8 cellular contexts compared by ENCODE assay signal in genomic region chr1:207077470-207078377, GRCh38. TPM values are rescaled to one million over a fixed set of nuclear protein-coding genes. Genes with fewer than 3 reads are reported as not detected.
A peak's percentile ranks its signal among the peaks of the same experiment; 100 is the strongest.
DNase-seq lines count a peak whose midpoint lies in the region; ATAC-seq and TF ChIP-seq lines count a peak whose summit lies in the region.

No MANE protein-coding gene starts in this region.

- ATAC-seq in GM21447 (IDR thresholded peaks at IDR 0.05; ENCODE audit: unreplicated experiment) (peak; percentile 65), HG02973 (IDR thresholded peaks at IDR 0.05; ENCODE audit: unreplicated experiment) (no peak)

- H3K4me1 ChIP-seq in left ventricle myocardium inferior = peaks cover 62% of the 10 kb centered on the region
- H3K4me1 ChIP-seq in sigmoid colon = peaks cover 0 to 13% (median 0%) of the 10 kb centered on the region in 4 donors

- H3K4me3 ChIP-seq in left ventricle myocardium inferior = peak overlapping the region; percentile 5
- no peak overlapping the region for H3K4me3 ChIP-seq in sigmoid colon

- WGBS in sigmoid colon, 2 donors = 28 to 53% methylated on average over 6 of the region's 6 CpGs

- H3K9me3 ChIP-seq in left ventricle myocardium inferior (replicated peaks) (no peaks in the 10 kb centered on the region), sigmoid colon (no peaks in the 10 kb centered on the region)

- no peaks in the 10 kb centered on the region for H3K27me3 ChIP-seq in left ventricle myocardium inferior (ENCODE audit: low read depth)
- H3K27me3 ChIP-seq in sigmoid colon = no peaks in the 10 kb centered on the region

- H3K27ac ChIP-seq in left ventricle myocardium inferior (replicated peaks) (peak overlapping the region; percentile 55), sigmoid colon (no peak overlapping the region)

- peak; percentile 94 for TF ChIP-seq CTCF in left ventricle myocardium inferior (IDR thresholded peaks at IDR 0.05; ENCODE audit: borderline replicate concordance)
- peak; percentile 47 to 83 (median 80) for TF ChIP-seq CTCF in sigmoid colon (IDR thresholded peaks at IDR 0.05)

- no peak for TF ChIP-seq EP300 in sigmoid colon (IDR thresholded peaks at IDR 0.05)

- intact Hi-C loops in left ventricle myocardium inferior (cut with micrococcal nuclease) = no loop called here
- intact Hi-C loops in sigmoid colon (cut with DNase I) = loop anchor here (1.0 to 2.0 kb wide), 2 partner anchors 23 to 27 kb away; no protein-coding TSS in a partner anchor

- H3K36me3 ChIP-seq in left ventricle myocardium inferior (peaks cover 47% of the 10 kb centered on the region), sigmoid colon (peaks cover 0 to 24% (median 7%) of the 10 kb centered on the region in 4 donors)

- DNase-seq in CD1c-positive myeloid dendritic cell (ENCODE audit: extremely low spot score) (peak; percentile 77), NCI-H1694 (lab: John Stamatoyannopoulos, UW) (peak; percentile 6), T-helper 2 cell (peak in 4 of 5 experiments; percentile 16 to 70 (median 38)), amygdala (lab: John Stamatoyannopoulos, UW) (peak in 33 of 56 donors; percentile 5 to 78 (median 35)), left ventricle myocardium inferior (no peak), sigmoid colon (peak; percentile 73)

- TF ChIP-seq POLR2A in sigmoid colon (IDR thresholded peaks at IDR 0.05) = no peak

RNA-seq across cellular contexts. Expression of gene C4BPB, which starts 10.9 kb away (rescaled TPM):
- total RNA-seq in left ventricle myocardium inferior (0.30 TPM), sigmoid colon (1 to 10 TPM in 1 of 4 donors, under 1 TPM in 2, not detected in 1; 0.71 to 2.2 (median 0.82) TPM)
- polyA plus RNA-seq in sigmoid colon = 10 to 100 TPM in 1 of 3 donors, 1 to 10 TPM in 2; 6.0 to 33.7 (median 6.2) TPM

RNA-seq across cellular contexts. Expression of gene PFKFB2, which starts 24.6 kb away (rescaled TPM):
- total RNA-seq in left ventricle myocardium inferior (107 TPM), sigmoid colon (1 to 10 TPM; 5.0 to 7.8 (median 5.5) TPM)
- polyA plus RNA-seq in sigmoid colon = 10 to 100 TPM; 15.6 to 24.9 (median 18.7) TPM

RNA-seq across cellular contexts. Expression of gene C4BPA, which starts 26.3 kb away (rescaled TPM):
- not detected for total RNA-seq in left ventricle myocardium inferior
- total RNA-seq in sigmoid colon = not detected
- 1 to 10 TPM; 1.2 to 6.4 (median 2.5) TPM for polyA plus RNA-seq in sigmoid colon

RNA-seq across cellular contexts. Expression of gene YOD1, which starts 26.7 kb away (rescaled TPM):
- total RNA-seq in left ventricle myocardium inferior (4.2 TPM), sigmoid colon (1 to 10 TPM; 5.2 to 7.8 (median 7.3) TPM)
- polyA plus RNA-seq in sigmoid colon = 1 to 10 TPM; 1.2 to 3.2 (median 2.5) TPM

RNA-seq across cellular contexts. Expression of gene C1orf116, which starts 45.2 kb away (rescaled TPM):
- total RNA-seq in left ventricle myocardium inferior (0.74 TPM), sigmoid colon (under 1 TPM in 3 of 4 donors, not detected in 1; 0.14 to 0.36 (median 0.28) TPM)
- polyA plus RNA-seq in sigmoid colon = 10 to 100 TPM in 1 of 3 donors, 1 to 10 TPM in 2; 7.8 to 22.4 (median 8.9) TPM

Comparison
In these comparisons a context has a peak if more than half of its experiments do, and no peak if none do; other contexts are left out.
1. RNA of gene PFKFB2, which starts 24.6 kb away (total RNA-seq): 107 TPM in left ventricle myocardium inferior (single experiment); 5.0 to 7.8 TPM in sigmoid colon; every median in the first group is over 10 times any median in the second.